In genomic region chr21:14589855-14590563, GRCh38 we compare ENCODE assay signal across 11 cellular contexts. TPM values are rescaled to one million over a fixed set of nuclear protein-coding genes. Genes with fewer than 3 reads are reported as not detected.
DNase-seq lines count a peak whose midpoint lies in the region; ATAC-seq, FAIRE-seq and TF ChIP-seq lines count a peak whose summit lies in the region.
"Had no signal": no experiment of that assay in that cellular context is flagged by ENCODE, and none has a peak within 500 bp of the region (broad histone marks: within the 10 kb centered on the region; RNA-seq: fewer than 3 reads in every experiment).

No MANE protein-coding gene starts in this region.

- peak in 1 of 4 experiments; percentile 74 for DNase-seq in K562 (ENCODE audit: extremely low read depth in 1 of 4, low spot score in 3 of 4)
- no peak for DNase-seq in NCI-H345 treated with DMSO at 0.1 percent for 48 hours (lab: John Stamatoyannopoulos, UW; ENCODE audit: unreplicated experiment)
- no peak for DNase-seq in SK-N-DZ (ENCODE audit: low spot score)
- DNase-seq in glomerular visceral epithelial cell (ENCODE audit: extremely low spot score): no peak
- DNase-seq in T-helper 9 cell: no peak
- DNase-seq: NCI-H1694 treated with DMSO at 0.1 percent for 48 hours, right cardiac atrium had no signal

- H2AFZ ChIP-seq in K562 (ENCODE audit: low read depth, low read length): peak overlapping the region; percentile 55

- peak; percentile 66 for ATAC-seq in GM18520 (IDR thresholded peaks at IDR 0.05; ENCODE audit: unreplicated experiment)
- ATAC-seq in GM21390 (IDR thresholded peaks at IDR 0.05; ENCODE audit: unreplicated experiment): peak; percentile 78
- ATAC-seq in HG03280 (IDR thresholded peaks at IDR 0.05; ENCODE audit: unreplicated experiment): peak; percentile 83
- peak; percentile 82 for ATAC-seq in K562
- ATAC-seq: right cardiac atrium had no signal

- TF ChIP-seq EP300 in K562 (IDR thresholded peaks at IDR 0.05; ENCODE audit: low read length): no peak

- POLR2A ChIA-PET in K562 (lab: Yijun Ruan, JAX): interaction anchor here (3.8 to 4.2 kb wide), 2 partner anchors 9 to 13 kb away, joined by 11 to 19 read pairs; no protein-coding TSS in a partner anchor

- FAIRE-seq in K562 (lab: Jason Lieb, UNC): no peak

- H3K4me2 ChIP-seq in K562 (ENCODE audit: insufficient read depth, low read length): no peak overlapping the region

- H3K4me3 ChIP-seq in K562: no peak overlapping the region
- H3K4me3 ChIP-seq: cardiac muscle cell had no signal

- H3K9me3 ChIP-seq in K562 (replicated peaks; ENCODE audit: control insufficient read depth, insufficient read depth, low read depth, low read length): 0 out of 2 replicates have a peak, but pooled peaks cover 3% of the 10 kb centered on the region

- no peaks in the 10 kb centered on the region for H3K27me3 ChIP-seq in K562 (ENCODE audit: control insufficient read depth in 2 of 2, insufficient read depth in 2 of 2, low read length in 2 of 2)
- H3K27me3 ChIP-seq: cardiac muscle cell had no signal

- H3K9ac ChIP-seq in K562 (ENCODE audit: insufficient read depth in 1 of 2, low read depth in 2 of 2, low read length in 2 of 2): no peak overlapping the region

- H3K9me1 ChIP-seq in K562 (ENCODE audit: control insufficient read depth, insufficient read depth, low read length): no peaks in the 10 kb centered on the region

- CTCF ChIA-PET in K562 (lab: Yijun Ruan, JAX; ENCODE audit: low intra/inter-chr PET ratio): no interaction called here

- TF ChIP-seq POLR2A in K562 (conservative IDR thresholded peaks at IDR 0.05): no peak

- H3K27ac ChIP-seq in K562 (ENCODE audit: extremely low read depth, low read depth, low read length): peak overlapping the region; percentile 2; the same call in 1 of the 3 replicates
- H3K27ac ChIP-seq: cardiac muscle cell had no signal

- TF ChIP-seq RAD21 in K562 (CRISPR knock-in tag; conservative IDR thresholded peaks at IDR 0.05 in 1 of 2, IDR thresholded peaks at IDR 0.05 in 1 of 2): no peak

- intact Hi-C loops in K562 (cut with micrococcal nuclease): no loop called here

- H3K36me3 ChIP-seq in K562 (ENCODE audit: control insufficient read depth, insufficient read depth, low read length): no peaks in the 10 kb centered on the region
- H3K36me3 ChIP-seq: cardiac muscle cell had no signal

- in situ Hi-C loops in K562 (cut with MboI): no loop called here

- BruUV-seq in K562 (replicated peaks; lab: Mats Ljungman, UMichigan): no TSS peak

- 36% methylated on average over 7 of the region's 7 CpGs for WGBS in K562 (ENCODE audit: insufficient coverage, low coverage, missing lambda C conversion rate)

- no peaks in the 10 kb centered on the region for H3K79me2 ChIP-seq in K562 (ENCODE audit: control insufficient read depth, insufficient read depth, low read length)

- TF ChIP-seq CTCF in K562 (IDR thresholded peaks at IDR 0.05 in 2 of 3, conservative IDR thresholded peaks at IDR 0.05 in 1 of 3; ENCODE audit: insufficient read depth in 2 of 3, low read depth in 1 of 3, low read length in 3 of 3): no peak

- H3K4me1 ChIP-seq in K562 (replicated peaks in 1 of 2; ENCODE audit: control insufficient read depth in 2 of 2, insufficient read depth in 2 of 2, low read length in 2 of 2): peaks cover 0 to 4% of the 10 kb centered on the region in 2 experiments; a peak in 2 of 5 replicates

- H4K20me1 ChIP-seq in K562 (replicated peaks; ENCODE audit: control insufficient read depth, insufficient read depth, low read length): no peaks in the 10 kb centered on the region

TF ChIP-seq in K562, 482 proteins besides CTCF, POLR2A, EP300 and RAD21:
- TF ChIP-seq LEF1 (IDR thresholded peaks at IDR 0.05) (peak; percentile 49; the same call in 1 of the 2 replicates), ZNF23 (CRISPR knock-in tag; IDR thresholded peaks at IDR 0.05) (no peak), ZNF589 (CRISPR knock-in tag; IDR thresholded peaks at IDR 0.05; ENCODE audit: low read depth) (no peak), E2F4 (CRISPR knock-in tag; IDR thresholded peaks at IDR 0.05; ENCODE audit: low read depth) (no peak), CC2D1A (IDR thresholded peaks at IDR 0.05) (0 out of 2 replicates have a peak, but pooled peaks have one; percentile 22), CBFA2T3 (IDR thresholded peaks at IDR 0.05) (0 out of 2 replicates have a peak, but pooled peaks have one; percentile 7), TCF7 (IDR thresholded peaks at IDR 0.05; ENCODE audit: borderline replicate concordance) (0 out of 2 replicates have a peak, but pooled peaks have one; percentile 38), ARID1B (IDR thresholded peaks at IDR 0.05) (no peak), CXXC5 (CRISPR knock-in tag; IDR thresholded peaks at IDR 0.05) (0 out of 2 replicates have a peak, but pooled peaks have one; percentile 13), FOXJ2 (tag; IDR thresholded peaks at IDR 0.05) (peak; percentile 51; the same call in 1 of the 2 replicates), SMARCA4 (IDR thresholded peaks at IDR 0.05) (0 out of 2 replicates have a peak, but pooled peaks have one; percentile 21), ZNF384 (IDR thresholded peaks at IDR 0.05; ENCODE audit: low read depth, low read length) (0 out of 2 replicates have a peak, but pooled peaks have one; percentile 7)

RNA-seq across cellular contexts. Expression of gene SAMSN1, which starts 43.9 kb away (rescaled TPM):
- total RNA-seq in K562 (2011; cell fraction: chromatin; rRNA removed; ENCODE audit: low replicate concordance): 35.2 and 136 TPM in 2 replicates
- total RNA-seq in K562 (2011; cell fraction: nucleolus; rRNA removed): 20.5 and 30.3 TPM in 2 replicates
- total RNA-seq in K562 (2011; cell fraction: nucleoplasm; rRNA removed): 46.3 and 72.5 TPM in 2 replicates
- 96.8 and 106 TPM in 2 replicates for total RNA-seq in K562 (2014; rRNA removed)
- 201 and 218 TPM in 2 replicates for total RNA-seq in K562 (2014; rRNA removed; fragmentation: Illumina TruSeq; extraction: Trizol)
- 143 and 159 TPM in 2 replicates for total RNA-seq in K562 (2015; rRNA removed; fragmentation: Illumina TruSeq; extraction: Trizol)
- total RNA-seq in K562 (2021): 101 and 118 TPM in 2 replicates
- 135 and 151 TPM in 2 replicates for polyA plus RNA-seq in K562 (2011; rRNA removed)
- polyA plus RNA-seq in K562 (2011; cell fraction: cytosol; rRNA removed): 22.7 and 52.5 TPM in 2 replicates
- polyA plus RNA-seq in K562 (2011; cell fraction: nucleus; rRNA removed): 48.6 and 89.9 TPM in 2 replicates
- 101 and 117 TPM in 2 replicates for polyA plus RNA-seq in K562 (2012)
- 172 and 209 TPM in 2 replicates for polyA plus RNA-seq in K562 (2014; fragmentation: Illumina TruSeq; extraction: Trizol)
- polyA plus RNA-seq in K562 (2014; fragmentation: Nextera tagmentation; extraction: Ambion mirVana): 100 to 1,000 TPM; 184 to 223 TPM
- polyA plus RNA-seq in K562 (2014; rRNA removed): 129 and 135 TPM in 2 replicates
- polyA minus RNA-seq in K562 (2011; rRNA and poly(A)+ RNA removed): 95.4 and 142 TPM in 2 replicates
- polyA minus RNA-seq in K562 (2011; cell fraction: cytosol; rRNA and poly(A)+ RNA removed): 33.6 and 37.9 TPM in 2 replicates
- polyA minus RNA-seq in K562 (2011; cell fraction: nucleus; rRNA and poly(A)+ RNA removed): 39.7 and 92.0 TPM in 2 replicates
- polyA plus RNA-seq in SK-N-DZ (2014; cell fraction: cytosol; rRNA removed): not detected in 2 replicates
- 0.24 and 0.44 TPM in 2 replicates for polyA plus RNA-seq in SK-N-DZ (2014; cell fraction: nucleus; rRNA removed)
